14 cellular contexts compared by ENCODE assay signal in genomic region chr19:10116085-10116865, GRCh38. TPM values are rescaled to one million over a fixed set of nuclear protein-coding genes. Genes with fewer than 3 reads are reported as not detected.
A peak's percentile ranks its signal among the peaks of the same experiment; 100 is the strongest.
DNase-seq lines count a peak whose midpoint lies in the region; ATAC-seq and TF ChIP-seq lines count a peak whose summit lies in the region.
"Had no signal": no experiment of that assay in that cellular context is flagged by ENCODE, and none has a peak within 500 bp of the region (broad histone marks: within the 10 kb centered on the region; RNA-seq: fewer than 3 reads in every experiment).

No MANE protein-coding gene starts in this region.

- peak overlapping the region; percentile 70 for H3K27ac Mint-ChIP-seq in endodermal cell
- peak overlapping the region; percentile 96 for H3K27ac Mint-ChIP-seq in stimulated activated naive B cell treated with anti-CD40 and anti-IgM and Interleukin-4, amounts not matched to agents 10 μg/mL and 1 μg/mL and 100 μg/mL, for 72 hours

- H3K4me1 Mint-ChIP-seq in activated T-cell treated with anti-CD3 and anti-CD28 coated beads, Interleukin-2, amount 50 U/mL, for 4 hours (ENCODE audit: low read depth) = peaks cover 53% of the 10 kb centered on the region
- H3K4me1 Mint-ChIP-seq in endodermal cell = no peaks in the 10 kb centered on the region
- peaks cover 53 to 84% of the 10 kb centered on the region in 2 donors for H3K4me1 Mint-ChIP-seq in stimulated activated naive B cell treated with anti-CD40 and anti-IgM and Interleukin-4, amounts not matched to agents 10 μg/mL and 1 μg/mL and 100 μg/mL, for 72 hours

- H3K27me3 ChIP-seq in endodermal cell (ENCODE audit: control insufficient read depth, insufficient read depth, low read length, poor library complexity, severe bottlenecking) = no peaks in the 10 kb centered on the region

- peaks cover 29% of the 10 kb centered on the region for H3K36me3 ChIP-seq in endodermal cell (ENCODE audit: control insufficient read depth, insufficient read depth, low read length)

- TF ChIP-seq CTCF in endodermal cell (conservative IDR thresholded peaks at IDR 0.05) = no peak

- H3K9me3 Mint-ChIP-seq in activated T-cell treated with anti-CD3 and anti-CD28 coated beads, Interleukin-2, amount 50 U/mL, for 4 hours = no peaks in the 10 kb centered on the region
- H3K9me3 Mint-ChIP-seq in endodermal cell = no peaks in the 10 kb centered on the region
- H3K9me3 Mint-ChIP-seq in stimulated activated naive B cell treated with anti-CD40 and anti-IgM and Interleukin-4, amounts not matched to agents 10 μg/mL and 1 μg/mL and 100 μg/mL, for 72 hours = peaks cover 0 to 4% of the 10 kb centered on the region in 2 donors

- no peaks in the 10 kb centered on the region for H3K27me3 Mint-ChIP-seq in activated T-cell treated with anti-CD3 and anti-CD28 coated beads, Interleukin-2, amount 50 U/mL, for 4 hours (ENCODE audit: low read depth)
- H3K27me3 Mint-ChIP-seq in endodermal cell (ENCODE audit: insufficient read depth) = no peaks in the 10 kb centered on the region
- H3K27me3 Mint-ChIP-seq in stimulated activated naive B cell treated with anti-CD40 and anti-IgM and Interleukin-4, amounts not matched to agents 10 μg/mL and 1 μg/mL and 100 μg/mL, for 72 hours = peaks cover 0 to 4% of the 10 kb centered on the region in 2 donors

- no peak overlapping the region for H3K9ac ChIP-seq in endodermal cell (ENCODE audit: extremely low read depth, low read length, poor library complexity, severe bottlenecking)

- H3K9me3 ChIP-seq in endodermal cell (ENCODE audit: control insufficient read depth, low read length) = no peaks in the 10 kb centered on the region

- H3K36me3 Mint-ChIP-seq in activated T-cell treated with anti-CD3 and anti-CD28 coated beads, Interleukin-2, amount 50 U/mL, for 4 hours (ENCODE audit: insufficient read depth) = peaks cover 21% of the 10 kb centered on the region
- peaks cover 28% of the 10 kb centered on the region for H3K36me3 Mint-ChIP-seq in endodermal cell (ENCODE audit: low read depth)
- peaks cover 70 to 75% of the 10 kb centered on the region in 2 donors for H3K36me3 Mint-ChIP-seq in stimulated activated naive B cell treated with anti-CD40 and anti-IgM and Interleukin-4, amounts not matched to agents 10 μg/mL and 1 μg/mL and 100 μg/mL, for 72 hours

- WGBS in endodermal cell (ENCODE audit: insufficient coverage in 1 of 2, insufficient read length in 1 of 2), 2 experiments = 95 to 97% methylated on average over 29 to 35 of the region's 35 CpGs

- in situ Hi-C loops in KBM-7 (cut with MboI; ENCODE audit: low pct_unique_long_range_greater_than_20kb, low sequenced_read_pairs) = no loop called here

- ATAC-seq in activated T-cell treated with anti-CD3 and anti-CD28 coated beads, Interleukin-2, amount 50 U/mL, for 4 hours = no peak
- no peak for ATAC-seq in stimulated activated naive B cell treated with anti-CD40 and anti-IgM and Interleukin-4, amounts not matched to agents 10 μg/mL and 1 μg/mL and 100 μg/mL, for 72 hours (replicated peaks)

- no peak for DNase-seq in activated T-cell treated with anti-CD3 and anti-CD28 coated beads, Interleukin-2, amount 50 U/mL, for 4 hours
- DNase-seq in activated T-cell treated with anti-CD3 and anti-CD28 coated beads, Interleukin-2, amount 50 U/mL, for 1 hour = no peak
- DNase-seq in KBM-7 (peak; percentile 23), endodermal cell (no peak), AG08395 (ENCODE audit: low spot score) (no peak), SW480 (ENCODE audit: low spot score) (no peak), hippocampal formation (lab: John Stamatoyannopoulos, UW) (no peak)
- no peak for DNase-seq in stimulated activated naive B cell treated with anti-CD40 and anti-IgM and Interleukin-4, amounts not matched to agents 10 μg/mL and 1 μg/mL and 100 μg/mL, for 72 hours
- DNase-seq: activated CD4-positive, CD25-positive, alpha-beta regulatory T cell treated with anti-CD3 and anti-CD28 coated beads, Interleukin-2, amount 50 U/mL, for 72 hours; anterior cingulate cortex; SHP77 treated with DMSO at 0.1 percent for 48 hours; trophoblast cell had no signal

- no peak overlapping the region for H3K4me3 ChIP-seq in endodermal cell (ENCODE audit: low read length)
- H3K4me3 ChIP-seq: lung had no signal

- H3K4me1 ChIP-seq in endodermal cell (ENCODE audit: control insufficient read depth, insufficient read depth, low read length) = no peaks in the 10 kb centered on the region

- peak overlapping the region; percentile 56 for H3K4me3 Mint-ChIP-seq in activated T-cell treated with anti-CD3 and anti-CD28 coated beads, Interleukin-2, amount 50 U/mL, for 4 hours
- no peak overlapping the region for H3K4me3 Mint-ChIP-seq in endodermal cell
- peak overlapping the region; percentile 63 to 82 for H3K4me3 Mint-ChIP-seq in stimulated activated naive B cell treated with anti-CD40 and anti-IgM and Interleukin-4, amounts not matched to agents 10 μg/mL and 1 μg/mL and 100 μg/mL, for 72 hours

- H3K27ac ChIP-seq in endodermal cell (ENCODE audit: low read depth, low read length) = no peak overlapping the region
- H3K27ac ChIP-seq: C4-2B had no signal

RNA-seq across cellular contexts. Expression of gene EIF3G, which starts 3.4 kb away (rescaled TPM):
- 100 to 1,000 TPM; 503 to 538 (median 523) TPM for total RNA-seq in activated T-cell treated with anti-CD3 and anti-CD28 coated beads, Interleukin-2, amount 50 U/mL, for 4 hours
- total RNA-seq in endodermal cell = 100 to 1,000 TPM; 216 to 257 TPM
- polyA plus RNA-seq in endodermal cell (2013, experiment 1 of 2) = 179 TPM
- 159 TPM for polyA plus RNA-seq in endodermal cell (2013, experiment 2 of 2)

RNA-seq across cellular contexts. Expression of gene P2RY11, which starts 4.8 kb away (rescaled TPM):
- 10 to 100 TPM; 74.8 to 87.5 (median 82.6) TPM for total RNA-seq in activated T-cell treated with anti-CD3 and anti-CD28 coated beads, Interleukin-2, amount 50 U/mL, for 4 hours
- total RNA-seq in endodermal cell = 10 to 100 TPM in 1 of 2 donors, 1 to 10 TPM in 1; 9.0 to 14.8 TPM
- polyA plus RNA-seq in endodermal cell (2013, experiment 1 of 2) = 6.3 TPM
- 5.1 TPM for polyA plus RNA-seq in endodermal cell (2013, experiment 2 of 2)

RNA-seq across cellular contexts. Expression of gene PPAN, which starts 10.1 kb away (rescaled TPM):
- 100 to 1,000 TPM; 479 to 497 (median 489) TPM for total RNA-seq in activated T-cell treated with anti-CD3 and anti-CD28 coated beads, Interleukin-2, amount 50 U/mL, for 4 hours
- 10 to 100 TPM; 40.3 to 54.0 TPM for total RNA-seq in endodermal cell
- polyA plus RNA-seq in endodermal cell (2013, experiment 1 of 2) = 31.6 TPM
- 28.0 TPM for polyA plus RNA-seq in endodermal cell (2013, experiment 2 of 2)

RNA-seq across cellular contexts. Expression of gene ANGPTL6, which starts 13.8 kb away (rescaled TPM):
- total RNA-seq in activated T-cell treated with anti-CD3 and anti-CD28 coated beads, Interleukin-2, amount 50 U/mL, for 4 hours = 10 to 100 TPM in 1 of 3 donors, 1 to 10 TPM in 2; 9.2 to 11.0 (median 9.2) TPM
- total RNA-seq in endodermal cell = not detected
- 0.14 TPM for polyA plus RNA-seq in endodermal cell (2013, experiment 1 of 2)
- 0.29 TPM for polyA plus RNA-seq in endodermal cell (2013, experiment 2 of 2)

RNA-seq across cellular contexts. Expression of gene SHFL, which starts 30.2 kb away (rescaled TPM):
- total RNA-seq in activated T-cell treated with anti-CD3 and anti-CD28 coated beads, Interleukin-2, amount 50 U/mL, for 4 hours = 10 to 100 TPM; 20.1 to 26.8 (median 26.2) TPM
- 10 to 100 TPM in 1 of 2 donors, 1 to 10 TPM in 1; 8.2 to 15.0 TPM for total RNA-seq in endodermal cell
- 1.1 TPM for polyA plus RNA-seq in endodermal cell (2013, experiment 1 of 2)
- 1.4 TPM for polyA plus RNA-seq in endodermal cell (2013, experiment 2 of 2)

Comparison
In these comparisons a context has a peak if more than half of its experiments do, and no peak if none do; other contexts are left out.
1. RNA of gene P2RY11, which starts 4.8 kb away (total RNA-seq): 74.8 to 87.5 TPM in activated T-cell treated with anti-CD3 and anti-CD28 coated beads, Interleukin-2, amount 50 U/mL, for 4 hours; 9.0 to 14.8 TPM in endodermal cell; every median in the first group is over 4 times any median in the second.
2. RNA of gene PPAN, which starts 10.1 kb away (total RNA-seq): 479 to 497 TPM in activated T-cell treated with anti-CD3 and anti-CD28 coated beads, Interleukin-2, amount 50 U/mL, for 4 hours; 40.3 to 54.0 TPM in endodermal cell; every median in the first group is over 4 times any median in the second.